In the genomic region with DNA sequence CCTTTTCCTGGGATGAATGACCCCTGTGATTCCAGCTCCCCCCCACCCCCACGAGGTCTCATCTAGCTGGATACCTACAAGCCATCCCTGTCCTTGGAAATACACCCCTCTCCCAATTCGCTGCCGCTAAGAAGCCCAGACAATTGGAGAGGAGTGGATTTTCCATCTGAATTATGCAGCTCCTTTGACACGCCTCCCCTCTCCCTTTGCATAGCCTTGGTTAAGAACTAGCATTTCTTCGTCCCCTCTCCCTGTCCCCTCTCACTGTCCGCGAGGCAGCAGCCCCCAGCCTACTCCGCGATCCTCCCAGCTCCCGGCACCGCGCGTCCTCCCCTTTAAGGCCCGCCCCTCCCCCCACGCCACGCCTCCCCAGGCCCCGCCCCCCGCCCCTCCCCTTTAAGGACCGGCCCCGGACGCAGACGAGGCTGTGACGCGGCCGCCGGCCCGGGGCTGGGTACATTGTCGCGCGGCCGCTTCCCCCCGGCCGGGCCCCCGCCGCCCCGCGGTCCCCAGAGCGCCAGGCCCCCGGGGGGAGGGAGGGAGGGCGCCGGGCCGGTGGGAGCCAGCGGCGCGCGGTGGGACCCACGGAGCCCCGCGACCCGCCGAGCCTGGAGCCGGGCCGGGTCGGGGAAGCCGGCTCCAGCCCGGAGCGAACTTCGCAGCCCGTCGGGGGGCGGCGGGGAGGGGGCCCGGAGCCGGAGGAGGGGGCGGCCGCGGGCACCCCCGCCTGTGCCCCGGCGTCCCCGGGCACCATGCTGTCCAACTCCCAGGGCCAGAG, we compare ENCODE assay signal across 8 cellular contexts. TPM values are rescaled to one million over a fixed set of nuclear protein-coding genes. Genes with fewer than 3 reads are reported as not detected.
A peak's percentile ranks its signal among the peaks of the same experiment; 100 is the strongest.
DNase-seq lines count a peak whose midpoint lies in the region; ATAC-seq and TF ChIP-seq lines count a peak whose summit lies in the region.

MAPKAPK2 (plus strand) TSS at position 428 of the 778 bp plus-strand sequence; CDS start at position 753, 325 bp downstream.

- H3K9ac ChIP-seq in neural cell (ENCODE audit: low read length) = peak within 1 kb of the TSS; percentile 62

- H4K20me1 ChIP-seq in neural cell (ENCODE audit: insufficient read depth) = no peaks in the 10 kb centered on the region

- peaks cover 28% of the 10 kb centered on the region for H3K4me1 ChIP-seq in ACC112 (ENCODE audit: control insufficient read depth, insufficient read depth, low read length, unreplicated experiment)

- peak within 1 kb of the TSS; percentile 88 for H3K4me2 ChIP-seq in neural cell (ENCODE audit: low read length)

- TF ChIP-seq RAD21 in neural cell (conservative IDR thresholded peaks at IDR 0.05) = no peak

- H3K27ac ChIP-seq in ACC112 (ENCODE audit: low read depth, low read length) (peak within 1 kb of the TSS; percentile 87), neural cell (ENCODE audit: low read length) (no peak within 1 kb of the TSS)

- H3K79me2 ChIP-seq in ACC112 (ENCODE audit: control insufficient read depth, insufficient read depth, low read length, unreplicated experiment) (peaks cover 47% of the 10 kb centered on the region), neural cell (replicated peaks; ENCODE audit: insufficient read depth, low read length) (peaks cover 43% of the 10 kb centered on the region)

- no peaks in the 10 kb centered on the region for H3K9me3 ChIP-seq in neural cell (ENCODE audit: low read length)

- H3K27me3 Mint-ChIP-seq in stimulated activated naive CD8-positive, alpha-beta T cell treated with anti-CD3 and anti-CD28 coated beads, Interleukin-15, amount 100 ng/mL, for 72 hours = peaks cover 24% of the 10 kb centered on the region

- H3K27ac Mint-ChIP-seq in stimulated activated naive CD8-positive, alpha-beta T cell treated with anti-CD3 and anti-CD28 coated beads, Interleukin-15, amount 100 ng/mL, for 72 hours = peak within 1 kb of the TSS; percentile 97 to 98

- peak within 1 kb of the TSS; percentile 89 to 95 for H3K4me3 Mint-ChIP-seq in stimulated activated naive CD8-positive, alpha-beta T cell treated with anti-CD3 and anti-CD28 coated beads, Interleukin-15, amount 100 ng/mL, for 72 hours

- no peaks in the 10 kb centered on the region for H3K9me2 ChIP-seq in neural cell (ENCODE audit: insufficient read depth, low read length)

- H3K27me3 ChIP-seq in ACC112 (ENCODE audit: insufficient read depth, low read length) = no peaks in the 10 kb centered on the region
- peaks cover 15% of the 10 kb centered on the region for H3K27me3 ChIP-seq in neural cell (ENCODE audit: insufficient read depth, low read depth, low read length)

- no peak for TF ChIP-seq CTCF in fibroblast of the aortic adventitia (IDR thresholded peaks at IDR 0.05; ENCODE audit: insufficient read depth, low read length)
- no peak for TF ChIP-seq CTCF in neural cell (IDR thresholded peaks at IDR 0.05; ENCODE audit: poor library complexity, severe bottlenecking)

- TF ChIP-seq EP300 in neural cell (conservative IDR thresholded peaks at IDR 0.05; ENCODE audit: poor library complexity, severe bottlenecking) = no peak

- H2AFZ ChIP-seq in ACC112 (ENCODE audit: low read length, unreplicated experiment) (peak within 1 kb of the TSS; percentile 85), neural cell (ENCODE audit: low read depth, low read length) (peak within 1 kb of the TSS; percentile 23)

- no peaks in the 10 kb centered on the region for H3K9me3 Mint-ChIP-seq in stimulated activated naive CD8-positive, alpha-beta T cell treated with anti-CD3 and anti-CD28 coated beads, Interleukin-15, amount 100 ng/mL, for 72 hours

- peaks cover 51% of the 10 kb centered on the region for H3K4me1 Mint-ChIP-seq in stimulated activated naive CD8-positive, alpha-beta T cell treated with anti-CD3 and anti-CD28 coated beads, Interleukin-15, amount 100 ng/mL, for 72 hours

- H3K36me3 ChIP-seq in ACC112 (ENCODE audit: insufficient read depth, low read length) = no peaks in the 10 kb centered on the region
- H3K36me3 ChIP-seq in neural cell (ENCODE audit: insufficient read depth, low read length) = no peaks in the 10 kb centered on the region

- ATAC-seq in GM18868 (IDR thresholded peaks at IDR 0.05; ENCODE audit: unreplicated experiment) = peak; percentile 49
- ATAC-seq in stimulated activated naive CD8-positive, alpha-beta T cell treated with anti-CD3 and anti-CD28 coated beads, Interleukin-15, amount 100 ng/mL, for 72 hours = peak; percentile 81

- no peaks in the 10 kb centered on the region for H3F3A ChIP-seq in neural cell (ENCODE audit: insufficient read depth, low read length, poor library complexity, severe bottlenecking)

- H3K4me3 ChIP-seq in ACC112 (ENCODE audit: low read depth, low read length) (peak within 1 kb of the TSS; percentile 78), fibroblast of the aortic adventitia (ENCODE audit: low read depth, low read length) (peak within 1 kb of the TSS; percentile 90), neural cell (ENCODE audit: low read length) (peak within 1 kb of the TSS; percentile 76)

- DNase-seq in HPDE6-E6E7 (ENCODE audit: extremely low spot score) (peak; percentile 86), RPMI8226 (peak; percentile 86), fibroblast of the aortic adventitia (ENCODE audit: low read depth) (peak; percentile 53)
- peak; percentile 65 for DNase-seq in activated effector memory CD4-positive, alpha-beta T cell treated with Interleukin-2 at 50 U/mL for 16 hours
- peak; percentile 71 to 72 for DNase-seq in stimulated activated naive CD8-positive, alpha-beta T cell treated with anti-CD3 and anti-CD28 coated beads, Interleukin-15, amount 100 ng/mL, for 72 hours

TF ChIP-seq in neural cell, 6 proteins besides CTCF, POLR2A, EP300 and RAD21:
- TF ChIP-seq TAF1 (IDR thresholded peaks at IDR 0.05; ENCODE audit: low read depth) (no peak), SMC3 (conservative IDR thresholded peaks at IDR 0.05; ENCODE audit: poor library complexity) (no peak), POLR2AphosphoS5 (IDR thresholded peaks at IDR 0.05) (peak; percentile 57)

RNA-seq across cellular contexts. Expression of gene MAPKAPK2, which starts in this region (rescaled TPM):
- 18.5 and 31.0 TPM in 2 replicates for total RNA-seq in fibroblast of the aortic adventitia (ENCODE audit: low replicate concordance)
- polyA plus RNA-seq in neural cell = 9.0 and 9.1 TPM in 2 replicates
- 9.7 and 12.6 TPM in 2 replicates for polyA minus RNA-seq in neural cell
